8 cellular contexts compared by ENCODE assay signal in the genomic region with DNA sequence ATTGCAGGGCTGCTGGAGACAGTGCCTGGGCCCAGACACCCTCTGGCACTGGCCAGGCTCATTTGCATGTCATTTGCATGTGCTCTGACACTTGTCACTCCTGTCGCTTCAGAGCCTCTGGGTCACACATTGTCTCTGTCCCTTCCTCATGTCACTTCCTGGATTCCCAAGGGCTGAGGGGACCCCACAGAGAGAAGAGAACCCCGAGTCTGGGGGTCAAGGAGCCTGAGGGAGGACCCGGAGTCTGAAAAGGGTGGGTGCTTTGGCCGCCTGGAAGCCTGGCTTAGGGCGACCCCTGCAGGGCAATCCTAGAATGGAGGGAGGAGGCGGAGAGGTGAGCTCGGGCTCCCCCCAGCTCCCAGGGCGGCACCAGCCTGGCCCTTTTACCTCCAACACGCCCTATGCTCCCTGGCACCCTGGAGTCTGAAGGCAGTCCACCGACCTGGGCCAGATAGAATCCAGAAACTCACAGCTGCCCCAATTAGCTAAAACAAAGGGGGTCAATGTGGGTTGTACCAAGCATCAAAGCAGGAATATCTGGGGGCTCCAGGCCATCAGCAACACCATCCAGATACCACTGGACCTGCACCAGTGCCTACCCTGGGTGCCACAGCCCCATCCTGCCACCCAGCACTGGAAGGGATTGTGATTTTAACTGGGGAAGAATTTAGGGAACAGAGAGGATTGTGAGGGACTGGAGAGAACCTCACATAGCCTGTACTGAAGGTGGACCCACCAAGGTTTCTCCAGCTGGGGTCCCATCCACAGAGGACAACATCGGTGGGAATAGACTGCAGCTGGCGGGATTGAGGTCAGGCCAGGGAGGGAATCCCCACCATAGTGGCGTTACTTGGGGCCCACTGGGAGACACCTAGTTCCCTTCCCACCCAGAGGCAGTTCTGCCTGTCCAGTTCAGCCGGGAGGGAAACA. TPM values are rescaled to one million over a fixed set of nuclear protein-coding genes. Genes with fewer than 3 reads are reported as not detected.
A peak's percentile ranks its signal among the peaks of the same experiment; 100 is the strongest.
DNase-seq lines count a peak whose midpoint lies in the region; ATAC-seq and TF ChIP-seq lines count a peak whose summit lies in the region.

No MANE protein-coding gene starts in this region.

- intact Hi-C loops in PC-3 (cut with micrococcal nuclease): loop anchor here (1.0 to 5.0 kb wide), 5 partner anchors 204 to 723 kb away; no protein-coding TSS in a partner anchor
- intact Hi-C loops in activated T-helper 2 cell treated with anti-CD3 and anti-CD28 coated beads, Interferon-gamma antibody, Interleukin-2, Interleukin-4, amounts not matched to agents 10 μg/mL and 5 μg/mL and 100 μg/mL, durations not matched to agents 14 hours and 24 hours and 36 hours (cut with micrococcal nuclease): loop anchor here (1.0 kb wide), 1 partner anchor 287 kb away; no protein-coding TSS in a partner anchor

- peak overlapping the region; percentile 97 for H3K27ac ChIP-seq in PC-3 (ENCODE audit: low read length)

- no peak overlapping the region for H3K27ac Mint-ChIP-seq in activated T-helper 2 cell treated with anti-CD3 and anti-CD28 coated beads, Interferon-gamma antibody, Interleukin-2, Interleukin-4, amounts not matched to agents 10 μg/mL and 5 μg/mL and 100 μg/mL, durations not matched to agents 14 hours and 24 hours and 36 hours

- H3K4me1 Mint-ChIP-seq in activated T-helper 2 cell treated with anti-CD3 and anti-CD28 coated beads, Interferon-gamma antibody, Interleukin-2, Interleukin-4, amounts not matched to agents 10 μg/mL and 5 μg/mL and 100 μg/mL, durations not matched to agents 14 hours and 24 hours and 36 hours (ENCODE audit: low read depth): peaks cover 18% of the 10 kb centered on the region

- peaks cover 51% of the 10 kb centered on the region for H3K4me1 ChIP-seq in PC-3 (ENCODE audit: insufficient read depth, low read length)

- peak overlapping the region; percentile 89 for H3K9ac ChIP-seq in PC-3 (ENCODE audit: low read length)

- H3K9me3 ChIP-seq in PC-3 (ENCODE audit: low read length): no peaks in the 10 kb centered on the region

- no peaks in the 10 kb centered on the region for H4K20me1 ChIP-seq in PC-3 (ENCODE audit: low read length)

- CTCF ChIA-PET in PC-3 (lab: Charles Lee): interaction anchor here (0.5 to 1.4 kb wide), 10 partner anchors 9 to 716 kb away, joined by 3 to 24 read pairs (median 5); no protein-coding TSS in a partner anchor

- POLR2A ChIA-PET in PC-3 (lab: Charles Lee; ENCODE audit: unreplicated experiment): interaction anchor here (0.6 to 1.0 kb wide), 3 partner anchors 291 to 525 kb away, joined by 3 to 5 read pairs (median 5); no protein-coding TSS in a partner anchor

- H3F3A ChIP-seq in PC-3 (ENCODE audit: low read length, unreplicated experiment): no peaks in the 10 kb centered on the region

- TF ChIP-seq CTCF in PC-3 (conservative IDR thresholded peaks at IDR 0.05; ENCODE audit: low read depth, low read length): peak; percentile 96

- peak overlapping the region; percentile 8; the same call in 1 of the 2 replicates for H3K4me3 ChIP-seq in PC-3 (ENCODE audit: low read length)

- no peaks in the 10 kb centered on the region for H3K79me2 ChIP-seq in PC-3 (ENCODE audit: low read length)

- TSS peak; percentile 21 for BruUV-seq in PC-3 (replicated peaks; lab: Mats Ljungman, UMichigan)

- no peak overlapping the region for H3K4me3 Mint-ChIP-seq in activated T-helper 2 cell treated with anti-CD3 and anti-CD28 coated beads, Interferon-gamma antibody, Interleukin-2, Interleukin-4, amounts not matched to agents 10 μg/mL and 5 μg/mL and 100 μg/mL, durations not matched to agents 14 hours and 24 hours and 36 hours (ENCODE audit: low read depth)

- H3K4me2 ChIP-seq in PC-3 (ENCODE audit: low read length): peak overlapping the region; percentile 77

- H3K36me3 Mint-ChIP-seq in activated T-helper 2 cell treated with anti-CD3 and anti-CD28 coated beads, Interferon-gamma antibody, Interleukin-2, Interleukin-4, amounts not matched to agents 10 μg/mL and 5 μg/mL and 100 μg/mL, durations not matched to agents 14 hours and 24 hours and 36 hours (ENCODE audit: low read depth): no peaks in the 10 kb centered on the region

- no peaks in the 10 kb centered on the region for H3K9me3 Mint-ChIP-seq in activated T-helper 2 cell treated with anti-CD3 and anti-CD28 coated beads, Interferon-gamma antibody, Interleukin-2, Interleukin-4, amounts not matched to agents 10 μg/mL and 5 μg/mL and 100 μg/mL, durations not matched to agents 14 hours and 24 hours and 36 hours

- H3K27me3 Mint-ChIP-seq in activated T-helper 2 cell treated with anti-CD3 and anti-CD28 coated beads, Interferon-gamma antibody, Interleukin-2, Interleukin-4, amounts not matched to agents 10 μg/mL and 5 μg/mL and 100 μg/mL, durations not matched to agents 14 hours and 24 hours and 36 hours (ENCODE audit: low read depth): peaks cover 7% of the 10 kb centered on the region

- no peaks in the 10 kb centered on the region for H3K36me3 ChIP-seq in PC-3 (ENCODE audit: low read depth, low read length)

- DNase-seq in NK-92 treated with Interleukin-12 subunit alpha and Interleukin-12 subunit beta, amount 100 ng/mL, for 24 hours (lab: John Stamatoyannopoulos, UW): peak; percentile 45
- no peak for DNase-seq in NK-92 (lab: John Stamatoyannopoulos, UW; ENCODE audit: unreplicated experiment)
- DNase-seq in PC-3: peak; percentile 78
- DNase-seq in activated T-helper 2 cell treated with anti-CD3 and anti-CD28 coated beads, Interferon-gamma antibody, Interleukin-2, Interleukin-4, amounts not matched to agents 10 μg/mL and 5 μg/mL and 100 μg/mL, durations not matched to agents 14 hours and 24 hours and 36 hours (ENCODE audit: low spot score): peak; percentile 66
- peak; percentile 54 for DNase-seq in glomerular visceral epithelial cell (ENCODE audit: extremely low spot score)
- peak; percentile 72 for DNase-seq in retina
- DNase-seq in NCI-H2029 (lab: John Stamatoyannopoulos, UW): no peak

- H2AFZ ChIP-seq in PC-3 (ENCODE audit: low read length): no peak overlapping the region

- H3K27me3 ChIP-seq in PC-3 (ENCODE audit: low read length): no peaks in the 10 kb centered on the region

- ATAC-seq in HG02884 (IDR thresholded peaks at IDR 0.05; ENCODE audit: unreplicated experiment) (peak; percentile 56), PC-3 (peak; percentile 17)

- no peaks in the 10 kb centered on the region for H3K9me2 ChIP-seq in PC-3 (replicated peaks; ENCODE audit: low read length)

RNA-seq across cellular contexts. Expression of a gene that starts 21.8 kb away (rescaled TPM):
- total RNA-seq in PC-3 (2014; rRNA removed): 0.12 and 0.15 TPM in 2 replicates
- total RNA-seq in activated T-helper 2 cell treated with anti-CD3 and anti-CD28 coated beads, Interferon-gamma antibody, Interleukin-2, Interleukin-4, amounts not matched to agents 10 μg/mL and 5 μg/mL and 100 μg/mL, durations not matched to agents 14 hours and 24 hours and 36 hours: not detected in 2 replicates

RNA-seq across cellular contexts. Expression of a gene that starts 34.2 kb away (rescaled TPM):
- 719 and 1,028 TPM in 2 replicates for total RNA-seq in PC-3 (2014; rRNA removed)
- total RNA-seq in activated T-helper 2 cell treated with anti-CD3 and anti-CD28 coated beads, Interferon-gamma antibody, Interleukin-2, Interleukin-4, amounts not matched to agents 10 μg/mL and 5 μg/mL and 100 μg/mL, durations not matched to agents 14 hours and 24 hours and 36 hours: 0.18 and 0.25 TPM in 2 replicates

RNA-seq across cellular contexts. Expression of a gene that starts 36.5 kb away (rescaled TPM):
- total RNA-seq in PC-3 (2014; rRNA removed): 0.46 TPM in 1 of 2 replicates, not detected in the other
- total RNA-seq in activated T-helper 2 cell treated with anti-CD3 and anti-CD28 coated beads, Interferon-gamma antibody, Interleukin-2, Interleukin-4, amounts not matched to agents 10 μg/mL and 5 μg/mL and 100 μg/mL, durations not matched to agents 14 hours and 24 hours and 36 hours: not detected in 2 replicates

RNA-seq across cellular contexts. Expression of a gene that starts 56.7 kb away (rescaled TPM):
- total RNA-seq in PC-3 (2014; rRNA removed): 20.7 and 23.0 TPM in 2 replicates
- not detected in 2 replicates for total RNA-seq in activated T-helper 2 cell treated with anti-CD3 and anti-CD28 coated beads, Interferon-gamma antibody, Interleukin-2, Interleukin-4, amounts not matched to agents 10 μg/mL and 5 μg/mL and 100 μg/mL, durations not matched to agents 14 hours and 24 hours and 36 hours

Comparison
In these comparisons a context has a peak if more than half of its experiments do, and no peak if none do; other contexts are left out.
1. DNase-seq: peak in NK-92 treated with Interleukin-12 subunit alpha and Interleukin-12 subunit beta, amount 100 ng/mL, for 24 hours (single experiment), PC-3 (single experiment), activated T-helper 2 cell treated with anti-CD3 and anti-CD28 coated beads, Interferon-gamma antibody, Interleukin-2, Interleukin-4, amounts not matched to agents 10 μg/mL and 5 μg/mL and 100 μg/mL, durations not matched to agents 14 hours and 24 hours and 36 hours (single experiment), glomerular visceral epithelial cell (single experiment) and retina (single experiment); none in NK-92 (single experiment) and NCI-H2029 (single experiment).
2. RNA of a gene that starts 34.2 kb away (total RNA-seq): 719 to 1,028 TPM in PC-3; 0.18 to 0.25 TPM in activated T-helper 2 cell treated with anti-CD3 and anti-CD28 coated beads, Interferon-gamma antibody, Interleukin-2, Interleukin-4, amounts not matched to agents 10 μg/mL and 5 μg/mL and 100 μg/mL, durations not matched to agents 14 hours and 24 hours and 36 hours; every median in the first group is over 100 times any median in the second.